ENCODE assay signal across 6 cellular contexts in the genomic region with DNA sequence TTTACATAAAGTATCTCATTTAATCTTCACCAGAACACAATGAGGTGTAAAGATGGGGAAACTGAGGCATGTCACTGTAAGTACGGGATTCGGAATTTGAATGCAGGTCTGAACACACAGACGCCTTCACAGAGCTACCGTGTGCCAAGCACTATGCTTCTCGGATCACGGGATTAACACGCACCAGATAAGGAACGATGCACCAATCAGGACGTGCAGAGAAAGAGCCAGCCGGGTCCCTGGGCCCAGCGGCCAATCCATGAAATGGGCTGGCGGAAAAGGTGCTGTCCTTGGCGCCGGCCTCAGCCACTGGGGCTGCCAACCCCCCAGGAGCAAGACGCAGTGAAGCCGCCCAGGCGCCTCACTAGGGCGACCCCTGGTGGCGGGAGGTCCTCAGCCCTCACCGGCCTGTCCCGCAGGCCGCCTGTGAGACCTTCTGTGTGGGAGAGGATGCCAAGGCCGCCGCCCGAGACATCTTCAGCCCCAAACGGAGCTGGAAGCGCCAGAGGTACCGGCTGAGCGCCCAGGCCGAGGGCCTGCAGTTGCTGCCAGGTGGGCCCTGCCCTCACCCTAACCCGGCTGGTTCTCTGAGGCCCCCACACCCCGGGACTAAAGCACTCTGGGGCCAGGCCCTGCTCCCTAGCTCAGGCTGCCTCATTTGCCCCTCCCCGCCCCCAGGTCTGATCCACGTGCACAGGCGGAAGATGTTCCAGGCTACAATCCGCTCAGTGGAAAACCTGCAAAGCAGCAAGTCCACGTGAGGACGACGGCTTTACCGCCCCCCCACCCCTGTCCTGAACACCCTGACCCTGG.
DNase-seq lines count a peak whose midpoint lies in the region; ATAC-seq and TF ChIP-seq lines count a peak whose summit lies in the region.

No MANE protein-coding gene starts in this region.

- no peaks in the 10 kb centered on the region for H4K20me1 ChIP-seq in DOHH2 (ENCODE audit: control insufficient read depth, insufficient read depth, low read depth, low read length)

- no peaks in the 10 kb centered on the region for H3K36me3 ChIP-seq in DOHH2 (ENCODE audit: control insufficient read depth, low read length)

- DNase-seq in activated T-cell treated with anti-CD3 and anti-CD28 coated beads for 1 hour (ENCODE audit: low read depth) = peak; percentile 75
- peak; percentile 75 for DNase-seq in stimulated activated CD8-positive, alpha-beta memory T cell treated with anti-CD3 and anti-CD28 coated beads, Interleukin-4, amount 100 ng/mL, for 24 hours (ENCODE audit: low read depth)
- no peak for DNase-seq in NCI-H1417 (lab: John Stamatoyannopoulos, UW)

- no peaks in the 10 kb centered on the region for H3K9me2 ChIP-seq in DOHH2 (replicated peaks; ENCODE audit: control insufficient read depth, low read length)

- H3K27me3 ChIP-seq in DOHH2 (ENCODE audit: control insufficient read depth, low read length) = no peaks in the 10 kb centered on the region

- peak overlapping the region; percentile 87 for H3K4me2 ChIP-seq in DOHH2 (ENCODE audit: low read length)

- H3K4me1 ChIP-seq in DOHH2 (ENCODE audit: control insufficient read depth, low read length) = peaks cover 26% of the 10 kb centered on the region

- H3K79me2 ChIP-seq in DOHH2 (ENCODE audit: control insufficient read depth, low read length) = no peaks in the 10 kb centered on the region

- peak; percentile 97 for TF ChIP-seq CTCF in DOHH2 (IDR thresholded peaks at IDR 0.05; ENCODE audit: low read depth, low read length, poor library complexity, severe bottlenecking)

- H3K27ac ChIP-seq in DOHH2 (ENCODE audit: low read depth, low read length) = peak overlapping the region; percentile 21; the same call in 1 of the 2 replicates

- H3F3A ChIP-seq in DOHH2 (ENCODE audit: control insufficient read depth, insufficient read depth) = peaks cover 6% of the 10 kb centered on the region; the same call in 1 of the 2 replicates

- H3K9me3 ChIP-seq in DOHH2 (ENCODE audit: control insufficient read depth, insufficient read depth, low read length) (no peaks in the 10 kb centered on the region), iPS-18c (ENCODE audit: control insufficient read depth, insufficient read depth, low read length) (no peaks in the 10 kb centered on the region)

- ATAC-seq in HG03439 (IDR thresholded peaks at IDR 0.05; ENCODE audit: unreplicated experiment) = peak; percentile 64

- H3K4me3 ChIP-seq in DOHH2 (ENCODE audit: low read length) (peak overlapping the region; percentile 88), iPS-18c (ENCODE audit: insufficient read depth, low read depth, low read length) (peak overlapping the region; percentile 28)

Comparison
In these comparisons a context has a peak if more than half of its experiments do, and no peak if none do; other contexts are left out.
1. DNase-seq: peak in activated T-cell treated with anti-CD3 and anti-CD28 coated beads for 1 hour (single experiment) and stimulated activated CD8-positive, alpha-beta memory T cell treated with anti-CD3 and anti-CD28 coated beads, Interleukin-4, amount 100 ng/mL, for 24 hours (single experiment); none in NCI-H1417 (0 of 3).